Comparison of ENCODE assay signal across 8 cellular contexts in genomic region chr2:172734711-172735645, GRCh38. TPM values are rescaled to one million over a fixed set of nuclear protein-coding genes. Genes with fewer than 3 reads are reported as not detected.
A peak's percentile ranks its signal among the peaks of the same experiment; 100 is the strongest.
DNase-seq lines count a peak whose midpoint lies in the region; ATAC-seq, FAIRE-seq and TF ChIP-seq lines count a peak whose summit lies in the region.

No MANE protein-coding gene starts in this region.

- H3K27me3 ChIP-seq in keratinocyte (ENCODE audit: control insufficient read depth, extremely low read depth, insufficient read depth, low read length), result peaks cover 6% of the 10 kb centered on the region
- no peaks in the 10 kb centered on the region for H3K27me3 ChIP-seq in thoracic aorta (replicated peaks; ENCODE audit: insufficient read depth)

- no peaks in the 10 kb centered on the region for H4K20me1 ChIP-seq in keratinocyte (ENCODE audit: control insufficient read depth, extremely low read depth, insufficient read depth, low read length)

- peaks cover 15% of the 10 kb centered on the region for H3K4me1 ChIP-seq in keratinocyte (ENCODE audit: control insufficient read depth, extremely low read depth, insufficient read depth, low read length)
- peaks cover 0 to 5% of the 10 kb centered on the region in 2 donors for H3K4me1 ChIP-seq in thoracic aorta (ENCODE audit: control insufficient read depth in 1 of 2, low read depth in 2 of 2)

- H3K27ac Mint-ChIP-seq in activated naive CD8-positive, alpha-beta T cell, result no peak overlapping the region

- no peaks in the 10 kb centered on the region for H3K9me1 ChIP-seq in keratinocyte (ENCODE audit: control insufficient read depth, extremely low read depth, insufficient read depth, low read length)

- peak overlapping the region; percentile 24 to 71 (median 51) for H3K4me3 ChIP-seq in keratinocyte (ENCODE audit: control insufficient read depth in 2 of 3, extremely low read depth in 1 of 3, insufficient read depth in 2 of 3, low read depth in 1 of 3, low read length in 3 of 3)
- peak overlapping the region; percentile 71 for H3K4me3 ChIP-seq in thoracic aorta

- peak overlapping the region; percentile 71 for H2AFZ ChIP-seq in keratinocyte (ENCODE audit: control insufficient read depth, low read length)

- no peak for DNase-seq in activated CD4-positive, CD25-positive, alpha-beta regulatory T cell treated with anti-CD3 and anti-CD28 coated beads, Interleukin-2, amount 50 U/mL, for 72 hours
- no peak for DNase-seq in keratinocyte (ENCODE audit: low read depth, low spot score)
- DNase-seq in thoracic aorta (ENCODE audit: low spot score), result no peak
- no peak for DNase-seq in central memory CD4-positive, alpha-beta T cell
- DNase-seq in activated CD8-positive, alpha-beta memory T cell treated with anti-CD3 and anti-CD28 coated beads, Interleukin-2, amount 50 U/mL, for 4 hours, result no peak

- no peaks in the 10 kb centered on the region for H3K79me2 ChIP-seq in keratinocyte (ENCODE audit: control insufficient read depth, insufficient read depth, low read length)

- H3K36me3 Mint-ChIP-seq in activated naive CD8-positive, alpha-beta T cell, result no peaks in the 10 kb centered on the region

- H3K9me3 Mint-ChIP-seq in activated naive CD8-positive, alpha-beta T cell (ENCODE audit: low read depth), result no peaks in the 10 kb centered on the region

- TF ChIP-seq CTCF in keratinocyte (optimal IDR thresholded peaks at IDR 0.05 in 1 of 3, IDR thresholded peaks at IDR 0.05 in 1 of 3, conservative IDR thresholded peaks at IDR 0.05 in 1 of 3; ENCODE audit: extremely low read depth in 1 of 3, insufficient read depth in 2 of 3, low read length in 3 of 3) (no peak), thoracic aorta (IDR thresholded peaks at IDR 0.05) (no peak)

- no peaks in the 10 kb centered on the region for H3K36me3 ChIP-seq in keratinocyte (ENCODE audit: control insufficient read depth in 2 of 2, extremely low read depth in 1 of 2, insufficient read depth in 2 of 2, low read length in 2 of 2)
- no peaks in the 10 kb centered on the region for H3K36me3 ChIP-seq in thoracic aorta

- H3K9me3 ChIP-seq in keratinocyte (ENCODE audit: control insufficient read depth, low read depth, low read length) (no peaks in the 10 kb centered on the region), thoracic aorta (no peaks in the 10 kb centered on the region)

- FAIRE-seq in keratinocyte (lab: Jason Lieb, UNC), result peak; percentile 78

- H3K4me1 Mint-ChIP-seq in activated naive CD8-positive, alpha-beta T cell (ENCODE audit: low read depth), result peaks cover 8% of the 10 kb centered on the region

- dilution Hi-C loops in keratinocyte (cut with MboI; ENCODE audit: extremely low pct_ligation_motif_present, low sequenced_read_pairs), result no loop called here

- H3K27ac ChIP-seq in keratinocyte (ENCODE audit: control insufficient read depth, insufficient read depth, low read length) (no peak overlapping the region), thoracic aorta (no peak overlapping the region)

- H3K27me3 Mint-ChIP-seq in activated naive CD8-positive, alpha-beta T cell, result peaks cover 31% of the 10 kb centered on the region

- peak; percentile 44 to 55 for ATAC-seq in activated CD4-positive, CD25-positive, alpha-beta regulatory T cell treated with anti-CD3 and anti-CD28 coated beads, Interleukin-2, amount 50 U/mL, for 24 hours
- ATAC-seq in thoracic aorta (ENCODE audit: insufficient number of reproducible peaks, low FRiP score, low read depth) (no peak), GM21526 (IDR thresholded peaks at IDR 0.05; ENCODE audit: low FRiP score, unreplicated experiment) (no peak)

- H3K4me2 ChIP-seq in keratinocyte (ENCODE audit: control insufficient read depth, extremely low read depth, insufficient read depth, low read depth, low read length), result peak overlapping the region; percentile 69

- H3K9ac ChIP-seq in keratinocyte (ENCODE audit: control insufficient read depth, extremely low read depth, insufficient read depth, low read length), result peak overlapping the region; percentile 72

- peak overlapping the region; percentile 61 for H3K4me3 Mint-ChIP-seq in activated naive CD8-positive, alpha-beta T cell

RNA-seq across cellular contexts. Expression of gene RAPGEF4, which starts 0.7 kb away (rescaled TPM):
- 0.76 to 1.6 TPM (median 1.2 TPM) in 3 replicates for polyA plus RNA-seq in keratinocyte
- polyA plus RNA-seq in keratinocyte (2011; ENCODE audit: low read depth), result 5.9 TPM
- polyA plus RNA-seq in keratinocyte (2011; cell fraction: cytosol; rRNA removed), result 0.75 and 0.80 TPM in 2 replicates
- 2.9 and 3.4 TPM in 2 replicates for polyA plus RNA-seq in keratinocyte (2011; cell fraction: nucleus; rRNA removed)
- 1.2 and 2.2 TPM in 2 replicates for polyA plus RNA-seq in keratinocyte (2012; ENCODE audit: low replicate concordance)
- 5.0 to 7.8 TPM (median 6.7 TPM) in 3 replicates for polyA minus RNA-seq in keratinocyte
- not detected for polyA minus RNA-seq in keratinocyte (2011; cell fraction: cytosol; rRNA and poly(A)+ RNA removed)
- polyA minus RNA-seq in keratinocyte (2011; cell fraction: nucleus; rRNA and poly(A)+ RNA removed), result 3.5 and 5.7 TPM in 2 replicates
- total RNA-seq in thoracic aorta, result 10 to 100 TPM in 1 of 2 donors, 1 to 10 TPM in 1; 9.9 to 18.4 TPM

Comparison
In these comparisons a context has a peak if more than half of its experiments do, and no peak if none do; other contexts are left out.
1. ATAC-seq: peak in activated CD4-positive, CD25-positive, alpha-beta regulatory T cell treated with anti-CD3 and anti-CD28 coated beads, Interleukin-2, amount 50 U/mL, for 24 hours (2 of 2); none in thoracic aorta (single experiment) and GM21526 (single experiment).